ENCODE assay signal across 19 cellular contexts in genomic region chr10:57898231-57898630, GRCh38.
DNase-seq lines count a peak whose midpoint lies in the region; ATAC-seq and TF ChIP-seq lines count a peak whose summit lies in the region.
"Had no signal": no experiment of that assay in that cellular context is flagged by ENCODE, and none has a peak within 500 bp of the region (broad histone marks: within the 10 kb centered on the region; RNA-seq: fewer than 3 reads in every experiment).

No MANE protein-coding gene starts in this region.

- no peaks in the 10 kb centered on the region for H4K20me1 ChIP-seq in PC-3 (ENCODE audit: low read length)

- H3K36me3 ChIP-seq in HUES6 (ENCODE audit: control insufficient read depth, insufficient read depth, low read length): no peaks in the 10 kb centered on the region
- H3K36me3 ChIP-seq in PC-3 (ENCODE audit: low read depth, low read length): no peaks in the 10 kb centered on the region
- no peaks in the 10 kb centered on the region for H3K36me3 ChIP-seq in iPS DF 6.9 (ENCODE audit: control insufficient read depth, insufficient read depth, low read length)

- H3K4me1 Mint-ChIP-seq in type B pancreatic cell (ENCODE audit: unreplicated experiment): no peaks in the 10 kb centered on the region
- no peaks in the 10 kb centered on the region for H3K4me1 Mint-ChIP-seq in activated CD4-positive, alpha-beta T cell treated with anti-CD3 and anti-CD28 coated beads, Interleukin-2, amount 10 ng/mL, durations not matched to agents 24 days and 14 days
- H3K4me1 Mint-ChIP-seq: activated naive CD4-positive, alpha-beta T cell treated with anti-CD3 and anti-CD28 coated beads, Interleukin-2, amount 10 ng/mL, durations not matched to agents 7 days and 5 days had no signal

- H3K36me3 Mint-ChIP-seq in type B pancreatic cell: no peaks in the 10 kb centered on the region
- no peaks in the 10 kb centered on the region for H3K36me3 Mint-ChIP-seq in activated CD4-positive, alpha-beta T cell treated with anti-CD3 and anti-CD28 coated beads, Interleukin-2, amount 10 ng/mL, durations not matched to agents 24 days and 14 days (ENCODE audit: low read depth)
- H3K36me3 Mint-ChIP-seq: activated naive CD4-positive, alpha-beta T cell treated with anti-CD3 and anti-CD28 coated beads, Interleukin-2, amount 10 ng/mL, durations not matched to agents 7 days and 5 days had no signal

- CTCF ChIA-PET in PC-3 (lab: Charles Lee): no interaction called here

- no peaks in the 10 kb centered on the region for H3K9me2 ChIP-seq in PC-3 (replicated peaks; ENCODE audit: low read length)

- H3K79me2 ChIP-seq in PC-3 (ENCODE audit: low read length): no peaks in the 10 kb centered on the region

- H3K9me3 ChIP-seq in HUES6 (ENCODE audit: control insufficient read depth, insufficient read depth, low read depth, low read length) (0 out of 2 replicates have a peak, but pooled peaks cover 5% of the 10 kb centered on the region), PC-3 (ENCODE audit: low read length) (no peaks in the 10 kb centered on the region), iPS DF 6.9 (ENCODE audit: control insufficient read depth, insufficient read depth, low read length) (no peaks in the 10 kb centered on the region)

- peaks cover 3% of the 10 kb centered on the region for H3K9me3 Mint-ChIP-seq in type B pancreatic cell
- no peaks in the 10 kb centered on the region for H3K9me3 Mint-ChIP-seq in activated CD4-positive, alpha-beta T cell treated with anti-CD3 and anti-CD28 coated beads, Interleukin-2, amount 10 ng/mL, durations not matched to agents 24 days and 14 days
- H3K9me3 Mint-ChIP-seq: activated CD8-positive, alpha-beta T cell treated with anti-CD3 and anti-CD28 coated beads for 36 hours; activated naive CD4-positive, alpha-beta T cell treated with anti-CD3 and anti-CD28 coated beads, Interleukin-2, amount 10 ng/mL, durations not matched to agents 7 days and 5 days; T-helper 2 cell treated with Interferon-gamma antibody and Interleukin-4, amounts not matched to agents 5 μg/mL and 100 μg/mL, for 36 hours had no signal

- intact Hi-C loops in PC-3 (cut with micrococcal nuclease): no loop called here
- intact Hi-C loops in activated CD4-positive, alpha-beta T cell treated with anti-CD3 and anti-CD28 coated beads, Interleukin-2, amount 10 ng/mL, durations not matched to agents 24 days and 14 days (cut with micrococcal nuclease): no loop called here

- POLR2A ChIA-PET in PC-3 (lab: Charles Lee; ENCODE audit: unreplicated experiment): no interaction called here

- H3K9ac ChIP-seq in HUES6 (ENCODE audit: low read length): no peak overlapping the region
- no peak overlapping the region for H3K9ac ChIP-seq in PC-3 (ENCODE audit: low read length)

- TF ChIP-seq CTCF in PC-3 (conservative IDR thresholded peaks at IDR 0.05; ENCODE audit: low read depth, low read length) (no peak), type B pancreatic cell (conservative IDR thresholded peaks at IDR 0.05) (no peak)

- DNase-seq in PC-3: peak; percentile 57
- peak; percentile 33 for DNase-seq in iPS DF 6.9 (ENCODE audit: low read depth, low spot score)
- no peak for DNase-seq in type B pancreatic cell (ENCODE audit: extremely low spot score, unreplicated experiment)
- no peak for DNase-seq in activated CD4-positive, alpha-beta T cell treated with anti-CD3 and anti-CD28 coated beads, Interleukin-2, amount 10 ng/mL, durations not matched to agents 24 days and 14 days
- DNase-seq: activated CD8-positive, alpha-beta T cell treated with anti-CD3 and anti-CD28 coated beads for 36 hours; activated naive CD4-positive, alpha-beta T cell treated with anti-CD3 and anti-CD28 coated beads, Interleukin-2, amount 10 ng/mL, durations not matched to agents 7 days and 5 days; activated T-cell treated with anti-CD3 and anti-CD28 coated beads, Interleukin-2, amount 50 U/mL, for 24 hours; aorta; effector memory CD8-positive, alpha-beta T cell; EL; hippocampal formation; midbrain; NCI-H1417 treated with DMSO at 0.1 percent for 48 hours; NK-92 treated with Interleukin-12 subunit alpha and Interleukin-12 subunit beta, amount 100 ng/mL, for 24 hours had no signal

- no peaks in the 10 kb centered on the region for H3K27me3 Mint-ChIP-seq in type B pancreatic cell
- no peaks in the 10 kb centered on the region for H3K27me3 Mint-ChIP-seq in activated CD4-positive, alpha-beta T cell treated with anti-CD3 and anti-CD28 coated beads, Interleukin-2, amount 10 ng/mL, durations not matched to agents 24 days and 14 days
- H3K27me3 Mint-ChIP-seq: activated CD8-positive, alpha-beta T cell treated with anti-CD3 and anti-CD28 coated beads for 36 hours; activated naive CD4-positive, alpha-beta T cell treated with anti-CD3 and anti-CD28 coated beads, Interleukin-2, amount 10 ng/mL, durations not matched to agents 7 days and 5 days; activated T-cell treated with anti-CD3 and anti-CD28 coated beads, Interleukin-2, amount 50 U/mL, for 24 hours; effector memory CD8-positive, alpha-beta T cell had no signal

- peak overlapping the region; percentile 48 for H3K4me3 Mint-ChIP-seq in type B pancreatic cell
- H3K4me3 Mint-ChIP-seq in activated CD4-positive, alpha-beta T cell treated with anti-CD3 and anti-CD28 coated beads, Interleukin-2, amount 10 ng/mL, durations not matched to agents 24 days and 14 days: no peak overlapping the region
- H3K4me3 Mint-ChIP-seq: activated CD8-positive, alpha-beta T cell treated with anti-CD3 and anti-CD28 coated beads for 36 hours; activated naive CD4-positive, alpha-beta T cell treated with anti-CD3 and anti-CD28 coated beads, Interleukin-2, amount 10 ng/mL, durations not matched to agents 7 days and 5 days; activated T-cell treated with anti-CD3 and anti-CD28 coated beads, Interleukin-2, amount 50 U/mL, for 24 hours; effector memory CD8-positive, alpha-beta T cell; T-helper 2 cell treated with Interferon-gamma antibody and Interleukin-4, amounts not matched to agents 5 μg/mL and 100 μg/mL, for 36 hours had no signal

- no peaks in the 10 kb centered on the region for H3K27me3 ChIP-seq in HUES6 (ENCODE audit: control insufficient read depth, insufficient read depth, low read length)
- no peaks in the 10 kb centered on the region for H3K27me3 ChIP-seq in PC-3 (ENCODE audit: low read length)
- no peaks in the 10 kb centered on the region for H3K27me3 ChIP-seq in iPS DF 6.9 (ENCODE audit: control insufficient read depth, insufficient read depth, low read length)

- H3F3A ChIP-seq in PC-3 (ENCODE audit: low read length, unreplicated experiment): no peaks in the 10 kb centered on the region

- no TSS peak for BruUV-seq in PC-3 (replicated peaks; lab: Mats Ljungman, UMichigan)

- H3K27ac Mint-ChIP-seq in type B pancreatic cell: peak overlapping the region; percentile 5
- no peak overlapping the region for H3K27ac Mint-ChIP-seq in activated CD4-positive, alpha-beta T cell treated with anti-CD3 and anti-CD28 coated beads, Interleukin-2, amount 10 ng/mL, durations not matched to agents 24 days and 14 days
- H3K27ac Mint-ChIP-seq: activated CD8-positive, alpha-beta T cell treated with anti-CD3 and anti-CD28 coated beads for 36 hours; activated naive CD4-positive, alpha-beta T cell treated with anti-CD3 and anti-CD28 coated beads, Interleukin-2, amount 10 ng/mL, durations not matched to agents 7 days and 5 days; activated T-cell treated with anti-CD3 and anti-CD28 coated beads, Interleukin-2, amount 50 U/mL, for 24 hours; effector memory CD8-positive, alpha-beta T cell; T-helper 2 cell treated with Interferon-gamma antibody and Interleukin-4, amounts not matched to agents 5 μg/mL and 100 μg/mL, for 36 hours had no signal

- ATAC-seq in PC-3: peak; percentile 66
- ATAC-seq in GM21381 (IDR thresholded peaks at IDR 0.05; ENCODE audit: unreplicated experiment): no peak
- no peak for ATAC-seq in HG02763 (IDR thresholded peaks at IDR 0.05; ENCODE audit: unreplicated experiment)
- ATAC-seq: activated CD8-positive, alpha-beta T cell treated with anti-CD3 and anti-CD28 coated beads for 36 hours; effector memory CD8-positive, alpha-beta T cell had no signal

- WGBS in iPS DF 6.9 (ENCODE audit: insufficient coverage, insufficient read length): no CpG with 5 or more reads among the region's 4 CpGs

- 0 out of 2 replicates have a peak overlapping the region, but pooled peaks have one; percentile 24 for H3K4me2 ChIP-seq in PC-3 (ENCODE audit: low read length)

- H3K27ac ChIP-seq in HUES6 (ENCODE audit: low read depth, low read length) (0 out of 2 replicates have a peak overlapping the region, but pooled peaks have one; percentile 31), PC-3 (ENCODE audit: low read length) (no peak overlapping the region), iPS DF 6.9 (ENCODE audit: low read length) (no peak overlapping the region)
- H3K27ac ChIP-seq: SK-N-MC had no signal

- no peak overlapping the region for H3K4me3 ChIP-seq in HUES6 (ENCODE audit: low read depth, low read length)
- no peak overlapping the region for H3K4me3 ChIP-seq in PC-3 (ENCODE audit: low read length)
- H3K4me3 ChIP-seq in iPS DF 6.9 (ENCODE audit: low read length): no peak overlapping the region
- H3K4me3 ChIP-seq: SK-N-MC had no signal

- peaks cover 3% of the 10 kb centered on the region; the same call in 1 of the 2 replicates for H3K4me1 ChIP-seq in HUES6 (ENCODE audit: control insufficient read depth, insufficient read depth, low read length)
- peaks cover 6% of the 10 kb centered on the region; the same call in 1 of the 2 replicates for H3K4me1 ChIP-seq in PC-3 (ENCODE audit: insufficient read depth, low read length)
- H3K4me1 ChIP-seq in iPS DF 6.9 (ENCODE audit: control insufficient read depth, insufficient read depth, low read length): no peaks in the 10 kb centered on the region; the same call in 1 of the 2 replicates

- H2AFZ ChIP-seq in PC-3 (ENCODE audit: low read length): no peak overlapping the region

Comparison
In these comparisons a context has a peak if more than half of its experiments do, and no peak if none do; other contexts are left out.
1. DNase-seq: peak in PC-3 (single experiment) and iPS DF 6.9 (single experiment); none in type B pancreatic cell (single experiment) and activated CD4-positive, alpha-beta T cell treated with anti-CD3 and anti-CD28 coated beads, Interleukin-2, amount 10 ng/mL, durations not matched to agents 24 days and 14 days (single experiment).